ENCODE assay signal across 18 cellular contexts in the genomic region with DNA sequence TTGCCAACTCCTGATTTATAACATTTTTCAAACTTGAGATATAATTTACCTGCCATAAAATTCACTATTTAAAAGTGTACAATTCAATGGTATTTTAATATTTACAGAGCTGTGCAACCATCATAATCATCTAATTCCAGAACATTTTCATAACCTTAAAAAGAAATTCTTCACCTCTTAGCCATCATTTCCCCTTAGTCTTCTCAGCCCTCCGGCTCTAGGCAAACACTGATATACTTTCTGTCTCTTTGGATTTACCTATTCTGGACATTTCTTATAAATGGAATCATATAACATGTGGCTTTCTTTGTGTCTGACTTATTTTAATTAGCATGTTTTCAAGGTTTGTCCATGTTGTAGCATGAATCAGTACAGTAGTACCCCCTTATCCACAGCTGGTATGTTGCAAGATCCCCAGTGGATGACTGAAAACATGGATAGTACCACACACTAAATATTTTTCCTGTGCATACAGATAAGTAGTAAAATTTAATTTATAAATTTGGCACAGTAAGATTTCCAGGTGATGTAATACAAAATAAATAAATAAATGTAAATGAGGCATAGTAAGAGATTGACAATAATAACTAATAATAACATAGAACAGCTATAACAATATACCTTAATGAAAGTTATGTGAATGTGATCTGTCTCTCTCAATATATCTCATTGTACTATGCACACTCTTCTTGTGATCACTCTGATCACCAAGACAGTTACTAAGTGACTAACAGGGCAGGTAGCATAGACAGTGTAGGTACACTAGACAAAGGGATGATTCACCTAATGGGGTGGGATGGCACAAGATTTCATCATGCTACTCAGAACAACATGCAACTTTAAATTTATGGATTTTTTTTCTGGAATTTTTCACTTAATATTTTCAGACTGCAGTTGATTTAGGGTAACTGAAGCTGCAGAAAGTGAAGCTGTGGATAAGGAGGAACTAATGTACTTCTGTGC.
DNase-seq lines count a peak whose midpoint lies in the region; ATAC-seq, FAIRE-seq and TF ChIP-seq lines count a peak whose summit lies in the region.
"Had no signal": no experiment of that assay in that cellular context is flagged by ENCODE, and none has a peak within 500 bp of the region (broad histone marks: within the 10 kb centered on the region; RNA-seq: fewer than 3 reads in every experiment).

No MANE protein-coding gene starts in this region.

- peak overlapping the region; percentile 7 for H3K27ac Mint-ChIP-seq in CD8-positive, alpha-beta T cell
- peak overlapping the region; percentile 75 for H3K27ac Mint-ChIP-seq in activated naive CD8-positive, alpha-beta T cell treated with anti-CD3 and anti-CD28 coated beads for 36 hours

- no peaks in the 10 kb centered on the region for H3K9me3 ChIP-seq in CD8-positive, alpha-beta T cell (ENCODE audit: low read length)
- H3K9me3 ChIP-seq in keratinocyte (ENCODE audit: control insufficient read depth, low read depth, low read length) (no peaks in the 10 kb centered on the region), ovary (no peaks in the 10 kb centered on the region)
- H3K9me3 ChIP-seq: esophagus muscularis mucosa, SJSA1, transverse colon had no signal

- no peaks in the 10 kb centered on the region for H3K27me3 Mint-ChIP-seq in CD8-positive, alpha-beta T cell (ENCODE audit: low read depth)
- H3K27me3 Mint-ChIP-seq in activated naive CD8-positive, alpha-beta T cell treated with anti-CD3 and anti-CD28 coated beads for 36 hours: no peaks in the 10 kb centered on the region
- H3K27me3 Mint-ChIP-seq: naive thymus-derived CD8-positive, alpha-beta T cell had no signal

- FAIRE-seq in keratinocyte (lab: Jason Lieb, UNC): peak; percentile 49
- FAIRE-seq: GM19239 had no signal

- H3K4me1 ChIP-seq in CD8-positive, alpha-beta T cell (ENCODE audit: insufficient read depth, low read length): no peaks in the 10 kb centered on the region
- H3K4me1 ChIP-seq in keratinocyte (ENCODE audit: control insufficient read depth, extremely low read depth, insufficient read depth, low read length) (peaks cover 13% of the 10 kb centered on the region), ovary (ENCODE audit: insufficient read depth) (no peaks in the 10 kb centered on the region)
- H3K4me1 ChIP-seq: SJSA1 had no signal

- no peaks in the 10 kb centered on the region for H4K20me1 ChIP-seq in keratinocyte (ENCODE audit: control insufficient read depth, extremely low read depth, insufficient read depth, low read length)

- dilution Hi-C loops in keratinocyte (cut with MboI; ENCODE audit: extremely low pct_ligation_motif_present, low sequenced_read_pairs): no loop called here

- H3K9me3 Mint-ChIP-seq in CD8-positive, alpha-beta T cell: no peaks in the 10 kb centered on the region
- H3K9me3 Mint-ChIP-seq in activated naive CD8-positive, alpha-beta T cell treated with anti-CD3 and anti-CD28 coated beads for 36 hours: no peaks in the 10 kb centered on the region
- H3K9me3 Mint-ChIP-seq: naive thymus-derived CD8-positive, alpha-beta T cell had no signal

- POLR2A ChIA-PET in CD8-positive, alpha-beta T cell (lab: Charles Lee): no interaction called here

- DNase-seq in CD8-positive, alpha-beta T cell: no peak
- DNase-seq in HT1080 (ENCODE audit: low read depth) (peak; percentile 7), keratinocyte (ENCODE audit: low read depth, low spot score) (peak; percentile 33), ovary (no peak), Right ventricle myocardium inferior (ENCODE audit: missing footprints) (no peak), HuH-7.5 (ENCODE audit: low spot score) (no peak)
- no peak for DNase-seq in activated naive CD8-positive, alpha-beta T cell treated with anti-CD3 and anti-CD28 coated beads for 36 hours
- DNase-seq: amniotic stem cell; hippocampal formation; naive thymus-derived CD8-positive, alpha-beta T cell; NCI-H2171; NK-92 treated with Interleukin-12 subunit alpha and Interleukin-12 subunit beta, amount 100 ng/mL, for 24 hours; transverse colon had no signal

- TF ChIP-seq EP300 in ovary (IDR thresholded peaks at IDR 0.05): no peak

- H3K36me3 Mint-ChIP-seq in CD8-positive, alpha-beta T cell: peaks cover 63% of the 10 kb centered on the region
- peaks cover 17% of the 10 kb centered on the region for H3K36me3 Mint-ChIP-seq in activated naive CD8-positive, alpha-beta T cell treated with anti-CD3 and anti-CD28 coated beads for 36 hours

- no peaks in the 10 kb centered on the region for H3K27me3 ChIP-seq in CD8-positive, alpha-beta T cell (ENCODE audit: insufficient read depth, low read length)
- H3K27me3 ChIP-seq in keratinocyte (ENCODE audit: control insufficient read depth, extremely low read depth, insufficient read depth, low read length): no peaks in the 10 kb centered on the region
- H3K27me3 ChIP-seq in ovary: no peaks in the 10 kb centered on the region
- H3K27me3 ChIP-seq: esophagus muscularis mucosa, SJSA1, transverse colon had no signal

- CTCF ChIA-PET in CD8-positive, alpha-beta T cell (lab: Charles Lee): no interaction called here

- no peak for ATAC-seq in CD8-positive, alpha-beta T cell
- ATAC-seq in Right ventricle myocardium inferior (no peak), GM21717 (IDR thresholded peaks at IDR 0.05; ENCODE audit: unreplicated experiment) (no peak)
- ATAC-seq: naive thymus-derived CD8-positive, alpha-beta T cell had no signal

- H3K4me3 ChIP-seq in CD8-positive, alpha-beta T cell (ENCODE audit: low read depth, low read length): no peak overlapping the region
- H3K4me3 ChIP-seq in keratinocyte (ENCODE audit: control insufficient read depth in 2 of 3, extremely low read depth in 1 of 3, insufficient read depth in 2 of 3, low read depth in 1 of 3, low read length in 3 of 3) (no peak overlapping the region), ovary (no peak overlapping the region)
- H3K4me3 ChIP-seq: coronary artery, esophagus muscularis mucosa, SJSA1, transverse colon had no signal

- no peak for TF ChIP-seq CTCF in CD8-positive, alpha-beta T cell (IDR thresholded peaks at IDR 0.05)
- TF ChIP-seq CTCF in keratinocyte (optimal IDR thresholded peaks at IDR 0.05 in 1 of 3, IDR thresholded peaks at IDR 0.05 in 1 of 3, conservative IDR thresholded peaks at IDR 0.05 in 1 of 3; ENCODE audit: extremely low read depth in 1 of 3, insufficient read depth in 2 of 3, low read length in 3 of 3): no peak
- TF ChIP-seq CTCF in ovary (IDR thresholded peaks at IDR 0.05): no peak

- H3K4me2 ChIP-seq in keratinocyte (ENCODE audit: control insufficient read depth, extremely low read depth, insufficient read depth, low read depth, low read length): peak overlapping the region; percentile 59

- H3K4me1 Mint-ChIP-seq in CD8-positive, alpha-beta T cell (ENCODE audit: low read depth): no peaks in the 10 kb centered on the region
- peaks cover 12% of the 10 kb centered on the region for H3K4me1 Mint-ChIP-seq in activated naive CD8-positive, alpha-beta T cell treated with anti-CD3 and anti-CD28 coated beads for 36 hours
- H3K4me1 Mint-ChIP-seq: naive thymus-derived CD8-positive, alpha-beta T cell had no signal

- TF ChIP-seq POLR2A in ovary (IDR thresholded peaks at IDR 0.05): no peak

- no peaks in the 10 kb centered on the region for H3K9me1 ChIP-seq in keratinocyte (ENCODE audit: control insufficient read depth, extremely low read depth, insufficient read depth, low read length)

- H3K4me3 Mint-ChIP-seq in CD8-positive, alpha-beta T cell: no peak overlapping the region
- no peak overlapping the region for H3K4me3 Mint-ChIP-seq in activated naive CD8-positive, alpha-beta T cell treated with anti-CD3 and anti-CD28 coated beads for 36 hours
- H3K4me3 Mint-ChIP-seq: naive thymus-derived CD8-positive, alpha-beta T cell had no signal

- no peak overlapping the region for H3K27ac ChIP-seq in CD8-positive, alpha-beta T cell (ENCODE audit: low read depth, low read length)
- H3K27ac ChIP-seq in keratinocyte (ENCODE audit: control insufficient read depth, insufficient read depth, low read length) (peak overlapping the region; percentile 97), ovary (no peak overlapping the region)
- H3K27ac ChIP-seq: coronary artery, esophagus muscularis mucosa, SJSA1, transverse colon had no signal

- peaks cover 13% of the 10 kb centered on the region for H3K36me3 ChIP-seq in CD8-positive, alpha-beta T cell (ENCODE audit: insufficient read depth, low read length)
- H3K36me3 ChIP-seq in keratinocyte (ENCODE audit: control insufficient read depth in 2 of 2, extremely low read depth in 1 of 2, insufficient read depth in 2 of 2, low read length in 2 of 2): peaks cover 11 to 16% of the 10 kb centered on the region in 2 experiments
- no peaks in the 10 kb centered on the region for H3K36me3 ChIP-seq in ovary

- H3K9ac ChIP-seq in keratinocyte (ENCODE audit: control insufficient read depth, extremely low read depth, insufficient read depth, low read length): peak overlapping the region; percentile 66

- intact Hi-C loops in CD8-positive, alpha-beta T cell (cut with DNase I, micrococcal nuclease): loop anchor here (10.0 kb wide), 1 partner anchor 120 kb away; no protein-coding TSS in a partner anchor
- intact Hi-C loops in ovary (cut with DNase I) (no loop called here), Right ventricle myocardium inferior (cut with DNase I) (no loop called here)

- H2AFZ ChIP-seq in keratinocyte (ENCODE audit: control insufficient read depth, low read length): no peak overlapping the region

- 13 to 48% (median 34%) methylated on average over 1 of the region's 1 CpG for WGBS in ovary, 3 donors

- no peaks in the 10 kb centered on the region for H3K79me2 ChIP-seq in keratinocyte (ENCODE audit: control insufficient read depth, insufficient read depth, low read length)

Comparison
In these comparisons a context has a peak if more than half of its experiments do, and no peak if none do; other contexts are left out.
1. DNase-seq: peak in HT1080 (single experiment) and keratinocyte (single experiment); none in CD8-positive, alpha-beta T cell (0 of 7), activated naive CD8-positive, alpha-beta T cell treated with anti-CD3 and anti-CD28 coated beads for 36 hours (single experiment), ovary (0 of 5), Right ventricle myocardium inferior (single experiment) and HuH-7.5 (single experiment).
2. intact Hi-C loops: an anchor here in CD8-positive, alpha-beta T cell (10.0 kb wide); none called in ovary and Right ventricle myocardium inferior.